In the genomic region with DNA sequence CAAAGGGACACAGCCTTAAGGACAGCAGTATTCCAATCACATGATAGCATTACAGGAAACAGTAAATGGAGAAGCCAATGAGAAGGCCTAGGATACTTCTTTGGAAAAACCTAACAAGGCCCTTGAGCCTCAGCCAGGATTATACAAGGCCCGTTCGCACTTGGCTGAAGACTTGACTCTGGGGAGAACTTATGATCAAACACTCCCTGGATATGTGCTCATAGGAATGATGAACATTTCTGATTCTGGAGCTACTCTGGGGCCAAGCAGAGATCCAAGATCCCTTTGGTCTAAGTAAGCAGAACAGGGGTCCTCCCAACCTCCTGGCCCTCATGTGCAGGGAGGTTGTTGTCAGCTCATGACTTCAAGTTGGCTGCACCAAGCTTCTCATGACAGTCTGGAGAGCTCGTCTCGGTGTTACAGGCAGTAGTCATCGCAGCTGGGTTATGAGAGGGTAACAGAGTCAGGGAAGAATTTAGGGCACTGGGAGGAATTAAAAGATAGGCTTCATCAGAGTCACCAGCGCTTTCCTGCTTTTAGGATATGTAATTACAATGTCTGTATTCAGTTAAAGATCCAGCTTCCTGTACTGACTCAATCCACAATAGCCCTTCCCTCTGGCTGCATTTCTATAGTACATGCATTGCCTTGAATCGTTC, we compare ENCODE assay signal across 18 cellular contexts.
A peak's percentile ranks its signal among the peaks of the same experiment; 100 is the strongest.
DNase-seq lines count a peak whose midpoint lies in the region; ATAC-seq and TF ChIP-seq lines count a peak whose summit lies in the region.
"Had no signal": no experiment of that assay in that cellular context is flagged by ENCODE, and none has a peak within 500 bp of the region (broad histone marks: within the 10 kb centered on the region; RNA-seq: fewer than 3 reads in every experiment).

No MANE protein-coding gene starts in this region.

- H3F3A ChIP-seq in GM23248 (ENCODE audit: insufficient read depth), result peaks cover 12% of the 10 kb centered on the region

- TF ChIP-seq CTCF in esophagus muscularis mucosa (IDR thresholded peaks at IDR 0.05) (no peak), RWPE1 (conservative IDR thresholded peaks at IDR 0.05; ENCODE audit: low read depth) (no peak)

- H2AFZ ChIP-seq in GM23248, result peak overlapping the region; percentile 17; the same call in 1 of the 2 replicates

- WGBS in GM23248 (ENCODE audit: low coverage in 1 of 2, low lambda C conversion rate in 2 of 2, missing lambda C conversion rate in 2 of 2), 2 experiments, result 22 to 31% methylated on average over 7 of the region's 7 CpGs
- 79% methylated on average over 7 of the region's 7 CpGs for WGBS in esophagus muscularis mucosa

- no peaks in the 10 kb centered on the region for H3K9me2 ChIP-seq in GM23248 (ENCODE audit: insufficient read depth)

- H3K4me3 ChIP-seq in GM23248 (no peak overlapping the region), esophagus muscularis mucosa (no peak overlapping the region), skeletal muscle tissue (ENCODE audit: low read length in 3 of 3) (no peak overlapping the region)
- H3K4me3 ChIP-seq: pancreas had no signal

- no peak overlapping the region for H3K27ac ChIP-seq in GM23248
- H3K27ac ChIP-seq in esophagus muscularis mucosa (replicated peaks in 1 of 4), result peak overlapping the region; percentile 58 to 64 (median 61)
- H3K27ac ChIP-seq in skeletal muscle tissue (ENCODE audit: low read depth, low read length), result peak overlapping the region; percentile 55
- H3K27ac ChIP-seq in RWPE1, result no peak overlapping the region
- H3K27ac ChIP-seq: brain microvascular endothelial cell, pancreas had no signal

- H3K27me3 ChIP-seq in GM23248 (replicated peaks; ENCODE audit: insufficient read depth), result no peaks in the 10 kb centered on the region
- H3K27me3 ChIP-seq in esophagus muscularis mucosa, result no peaks in the 10 kb centered on the region
- no peaks in the 10 kb centered on the region for H3K27me3 ChIP-seq in skeletal muscle tissue (ENCODE audit: control insufficient read depth in 3 of 3, insufficient read depth in 3 of 3, low read length in 3 of 3)
- H3K27me3 ChIP-seq: brain microvascular endothelial cell, pancreas had no signal

- H3K4me1 ChIP-seq in GM23248 (ENCODE audit: insufficient read depth) (peaks cover 14% of the 10 kb centered on the region), esophagus muscularis mucosa (peaks cover 13 to 25% (median 17%) of the 10 kb centered on the region in 4 donors), skeletal muscle tissue (ENCODE audit: control insufficient read depth in 3 of 3, insufficient read depth in 3 of 3, low read length in 3 of 3) (peaks cover 13 to 16% (median 15%) of the 10 kb centered on the region in 3 donors)
- H3K4me1 ChIP-seq: pancreas had no signal

- no peaks in the 10 kb centered on the region for H3K27me3 Mint-ChIP-seq in activated CD4-positive, alpha-beta memory T cell treated with anti-CD3 and anti-CD28 coated beads for 36 hours
- H3K27me3 Mint-ChIP-seq: CD8-positive, alpha-beta memory T cell had no signal

- H3K27ac Mint-ChIP-seq in activated CD4-positive, alpha-beta memory T cell treated with anti-CD3 and anti-CD28 coated beads for 36 hours, result no peak overlapping the region
- H3K27ac Mint-ChIP-seq: CD8-positive, alpha-beta memory T cell; H9 had no signal

- no peaks in the 10 kb centered on the region for H3K79me2 ChIP-seq in GM23248 (ENCODE audit: insufficient read depth)

- H3K9me3 ChIP-seq in GM23248 (ENCODE audit: low read depth) (no peaks in the 10 kb centered on the region), esophagus muscularis mucosa (no peaks in the 10 kb centered on the region), skeletal muscle tissue (ENCODE audit: control insufficient read depth in 3 of 3, low read length in 3 of 3) (no peaks in the 10 kb centered on the region)
- H3K9me3 ChIP-seq: pancreas had no signal

- H3K4me3 Mint-ChIP-seq in activated CD4-positive, alpha-beta memory T cell treated with anti-CD3 and anti-CD28 coated beads for 36 hours, result no peak overlapping the region
- H3K4me3 Mint-ChIP-seq: CD8-positive, alpha-beta memory T cell; H9 had no signal

- no peaks in the 10 kb centered on the region for H4K20me1 ChIP-seq in GM23248 (ENCODE audit: insufficient read depth)

- intact Hi-C loops in esophagus muscularis mucosa (cut with DNase I) (no loop called here), left colon (cut with DNase I, micrococcal nuclease) (no loop called here)
- intact Hi-C loops in activated CD4-positive, alpha-beta memory T cell treated with anti-CD3 and anti-CD28 coated beads for 36 hours (cut with micrococcal nuclease), result no loop called here

- ATAC-seq in left colon, result peak; percentile 73
- ATAC-seq: esophagus mucosa had no signal

- no peaks in the 10 kb centered on the region for H3K36me3 Mint-ChIP-seq in activated CD4-positive, alpha-beta memory T cell treated with anti-CD3 and anti-CD28 coated beads for 36 hours

- no peak overlapping the region for H3K9ac ChIP-seq in GM23248
- no peak overlapping the region for H3K9ac ChIP-seq in skeletal muscle tissue (ENCODE audit: low read depth in 1 of 3, low read length in 3 of 3)

- in situ Hi-C loops in GM23248 (cut with MboI), result no loop called here

- no peak overlapping the region for H3K4me2 ChIP-seq in GM23248 (ENCODE audit: unreplicated experiment)

- H3K36me3 ChIP-seq in GM23248 (ENCODE audit: low read depth) (no peaks in the 10 kb centered on the region), esophagus muscularis mucosa (no peaks in the 10 kb centered on the region), skeletal muscle tissue (ENCODE audit: control insufficient read depth in 3 of 3, insufficient read depth in 3 of 3, low read length in 3 of 3) (no peaks in the 10 kb centered on the region)
- H3K36me3 ChIP-seq: brain microvascular endothelial cell, pancreas had no signal

- TF ChIP-seq POLR2A in esophagus muscularis mucosa (IDR thresholded peaks at IDR 0.05; ENCODE audit: low read depth), result no peak

- CTCF ChIA-PET in RWPE1 (lab: Yijun Ruan, JAX), result no interaction called here
- CTCF ChIA-PET in activated CD4-positive, alpha-beta memory T cell treated with anti-CD3 and anti-CD28 coated beads for 36 hours (lab: Charles Lee), result interaction anchor here (1.2 kb wide), 1 partner anchor 10 kb away, joined by 3 read pairs; no protein-coding TSS in a partner anchor

- no peak for TF ChIP-seq EP300 in esophagus muscularis mucosa (IDR thresholded peaks at IDR 0.05)

- H3K9me3 Mint-ChIP-seq in activated CD4-positive, alpha-beta memory T cell treated with anti-CD3 and anti-CD28 coated beads for 36 hours, result no peaks in the 10 kb centered on the region
- H3K9me3 Mint-ChIP-seq: CD8-positive, alpha-beta memory T cell; H9 had no signal

- POLR2A ChIA-PET in RWPE1 (lab: Yijun Ruan, JAX; ENCODE audit: low non-redundant PET), result no interaction called here
- POLR2A ChIA-PET in activated CD4-positive, alpha-beta memory T cell treated with anti-CD3 and anti-CD28 coated beads for 36 hours (lab: Charles Lee), result interaction anchor here (0.9 to 1.3 kb wide), 2 partner anchors 22 to 86 kb away, joined by 3 to 5 read pairs; no protein-coding TSS in a partner anchor

- DNase-seq in GM23248 (peak; percentile 51), esophagus muscularis mucosa (ENCODE audit: extremely low spot score) (no peak), left colon (peak in 1 of 2 donors; percentile 34), RWPE1 (ENCODE audit: low spot score) (no peak), Ammon's horn (ENCODE audit: low spot score) (no peak), NOMO-1 treated with dmso at 0.1 percent for 144 hours (lab: John Stamatoyannopoulos, UW; ENCODE audit: unreplicated experiment) (no peak)
- no peak for DNase-seq in activated CD4-positive, alpha-beta memory T cell treated with anti-CD3 and anti-CD28 coated beads for 36 hours
- DNase-seq: ACHN; activated CD8-positive, alpha-beta memory T cell treated with anti-CD3 and anti-CD28 coated beads, Interleukin-2, amount 50 U/mL, for 48 hours; brain microvascular endothelial cell; CD8-positive, alpha-beta memory T cell; H9; NCI-H2171; NCI-H748 treated with DMSO at 0.1 percent for 48 hours; pancreas; stimulated activated naive CD4-positive, alpha-beta T cell had no signal

- peaks cover 22% of the 10 kb centered on the region for H3K4me1 Mint-ChIP-seq in activated CD4-positive, alpha-beta memory T cell treated with anti-CD3 and anti-CD28 coated beads for 36 hours (ENCODE audit: low read depth)
- H3K4me1 Mint-ChIP-seq: H9 had no signal

Comparison
In these comparisons a context has a peak if more than half of its experiments do, and no peak if none do; other contexts are left out.
1. H3K27ac ChIP-seq: peak in esophagus muscularis mucosa (4 of 4) and skeletal muscle tissue (single experiment); none in GM23248 (single experiment) and RWPE1 (single experiment).